Comparison of ENCODE assay signal across 8 cellular contexts in genomic region chr3:10286596-10287295, GRCh38. TPM values are rescaled to one million over a fixed set of nuclear protein-coding genes. Genes with fewer than 3 reads are reported as not detected.
DNase-seq lines count a peak whose midpoint lies in the region; ATAC-seq and TF ChIP-seq lines count a peak whose summit lies in the region.

No MANE protein-coding gene starts in this region.

- POLR2A ChIA-PET in naive thymus-derived CD4-positive, alpha-beta T cell (lab: Charles Lee) = interaction anchor here (0.6 to 1.4 kb wide), 3 partner anchors 56 to 556 kb away, joined by 3 to 9 read pairs (median 3); partner anchors contain the start of gene CRELD1

- CTCF ChIA-PET in naive thymus-derived CD4-positive, alpha-beta T cell (lab: Charles Lee) = interaction anchor here (0.5 to 1.6 kb wide), 6 partner anchors 11 to 307 kb away, joined by 3 to 4 read pairs (median 3); no protein-coding TSS in a partner anchor

- H3K4me3 Mint-ChIP-seq in activated CD4-positive, alpha-beta T cell treated with anti-CD3 and anti-CD28 coated beads, Interleukin-2, amount 10 ng/mL, durations not matched to agents 24 days and 14 days = no peak overlapping the region
- H3K4me3 Mint-ChIP-seq in naive thymus-derived CD4-positive, alpha-beta T cell = no peak overlapping the region

- no peaks in the 10 kb centered on the region for H3K9me3 ChIP-seq in naive thymus-derived CD4-positive, alpha-beta T cell (ENCODE audit: control insufficient read depth in 2 of 3, low read length in 3 of 3)
- no peaks in the 10 kb centered on the region for H3K9me3 ChIP-seq in WERI-Rb-1 (ENCODE audit: severe bottlenecking)

- intact Hi-C loops in activated CD4-positive, alpha-beta T cell treated with anti-CD3 and anti-CD28 coated beads, Interleukin-2, amount 10 ng/mL, durations not matched to agents 24 days and 14 days (cut with micrococcal nuclease) = no loop called here
- intact Hi-C loops in naive thymus-derived CD4-positive, alpha-beta T cell (cut with micrococcal nuclease) = loop anchor here in 1 of 2 donors (1.0 to 10.0 kb wide), 5 partner anchors 38 to 782 kb away; partner anchors contain the start of genes CRELD1 and TATDN2

- no peaks in the 10 kb centered on the region for H3K27me3 Mint-ChIP-seq in activated CD4-positive, alpha-beta T cell treated with anti-CD3 and anti-CD28 coated beads, Interleukin-2, amount 10 ng/mL, durations not matched to agents 24 days and 14 days
- H3K27me3 Mint-ChIP-seq in naive thymus-derived CD4-positive, alpha-beta T cell = no peaks in the 10 kb centered on the region

- peaks cover 0 to 63% (median 4%) of the 10 kb centered on the region in 3 experiments for H3K36me3 ChIP-seq in naive thymus-derived CD4-positive, alpha-beta T cell (ENCODE audit: control insufficient read depth in 2 of 3, insufficient read depth in 3 of 3, low read length in 3 of 3)
- H3K36me3 ChIP-seq in WERI-Rb-1 = peaks cover 20% of the 10 kb centered on the region

- peaks cover 40% of the 10 kb centered on the region for H3K4me1 Mint-ChIP-seq in activated CD4-positive, alpha-beta T cell treated with anti-CD3 and anti-CD28 coated beads, Interleukin-2, amount 10 ng/mL, durations not matched to agents 24 days and 14 days
- peaks cover 7 to 39% (median 28%) of the 10 kb centered on the region in 7 donors for H3K4me1 Mint-ChIP-seq in naive thymus-derived CD4-positive, alpha-beta T cell

- peaks cover 12 to 13% of the 10 kb centered on the region in 2 donors for H3K4me1 ChIP-seq in naive thymus-derived CD4-positive, alpha-beta T cell (ENCODE audit: control insufficient read depth in 2 of 2, insufficient read depth in 2 of 2, low read length in 2 of 2)

- no peaks in the 10 kb centered on the region for H3K27me3 ChIP-seq in naive thymus-derived CD4-positive, alpha-beta T cell (ENCODE audit: control insufficient read depth in 2 of 2, insufficient read depth in 2 of 2, low read length in 2 of 2)
- no peaks in the 10 kb centered on the region for H3K27me3 ChIP-seq in WERI-Rb-1 (ENCODE audit: insufficient read depth, low read depth, severe bottlenecking)

- no peak for TF ChIP-seq CTCF in WERI-Rb-1 (IDR thresholded peaks at IDR 0.05; ENCODE audit: low read depth, low read length)

- DNase-seq in activated CD4-positive, alpha-beta T cell treated with anti-CD3 and anti-CD28 coated beads, Interleukin-2, amount 10 ng/mL, durations not matched to agents 24 days and 14 days = no peak
- DNase-seq in activated CD4-positive, alpha-beta T cell treated with anti-CD3 and anti-CD28 coated beads for 48 hours = no peak
- DNase-seq in NCI-H2081 treated with DMSO at 0.1 percent for 48 hours (lab: John Stamatoyannopoulos, UW) = peak; percentile 42
- DNase-seq in central memory CD4-positive, alpha-beta T cell = peak; percentile 45
- peak in 5 of 9 donors; percentile 37 to 74 (median 50) for DNase-seq in naive thymus-derived CD4-positive, alpha-beta T cell
- DNase-seq in T-helper 9 cell = no peak
- no peak for DNase-seq in WERI-Rb-1

- no peak overlapping the region for H3K4me3 ChIP-seq in naive thymus-derived CD4-positive, alpha-beta T cell (ENCODE audit: low read length)
- no peak overlapping the region for H3K4me3 ChIP-seq in WERI-Rb-1 (ENCODE audit: low read depth, low read length)

- H3K27ac Mint-ChIP-seq in activated CD4-positive, alpha-beta T cell treated with anti-CD3 and anti-CD28 coated beads, Interleukin-2, amount 10 ng/mL, durations not matched to agents 24 days and 14 days = peak overlapping the region; percentile 68
- H3K27ac Mint-ChIP-seq in naive thymus-derived CD4-positive, alpha-beta T cell = peak overlapping the region in 7 of 9 donors; percentile 12 to 75 (median 44)

- peak; percentile 47 for ATAC-seq in naive thymus-derived CD4-positive, alpha-beta T cell
- ATAC-seq in GM18858 (IDR thresholded peaks at IDR 0.05; ENCODE audit: unreplicated experiment) = no peak

- H3K27ac ChIP-seq in naive thymus-derived CD4-positive, alpha-beta T cell (ENCODE audit: low read depth, low read length) = no peak overlapping the region
- no peak overlapping the region for H3K27ac ChIP-seq in WERI-Rb-1

- peaks cover 58% of the 10 kb centered on the region for H3K36me3 Mint-ChIP-seq in activated CD4-positive, alpha-beta T cell treated with anti-CD3 and anti-CD28 coated beads, Interleukin-2, amount 10 ng/mL, durations not matched to agents 24 days and 14 days (ENCODE audit: low read depth)
- H3K36me3 Mint-ChIP-seq in naive thymus-derived CD4-positive, alpha-beta T cell = peaks cover 0 to 27% (median 5%) of the 10 kb centered on the region in 5 donors

- H3K9me3 Mint-ChIP-seq in activated CD4-positive, alpha-beta T cell treated with anti-CD3 and anti-CD28 coated beads, Interleukin-2, amount 10 ng/mL, durations not matched to agents 24 days and 14 days = no peaks in the 10 kb centered on the region
- H3K9me3 Mint-ChIP-seq in naive thymus-derived CD4-positive, alpha-beta T cell = no peaks in the 10 kb centered on the region

RNA-seq across cellular contexts. Expression of gene GHRL, which starts 6.0 kb away (rescaled TPM):
- total RNA-seq in activated CD4-positive, alpha-beta T cell treated with anti-CD3 and anti-CD28 coated beads, Interleukin-2, amount 10 ng/mL, durations not matched to agents 24 days and 14 days = 0.43 and 1.3 TPM in 2 replicates
- total RNA-seq in naive thymus-derived CD4-positive, alpha-beta T cell = 1 to 10 TPM in 4 of 5 experiments, under 1 TPM in 1; 0.35 to 3.8 (median 1.3) TPM
- under 1 TPM; 0.67 to 0.69 TPM for polyA plus RNA-seq in naive thymus-derived CD4-positive, alpha-beta T cell

RNA-seq across cellular contexts. Expression of gene SEC13, which starts 34.2 kb away (rescaled TPM):
- 128 and 131 TPM in 2 replicates for total RNA-seq in activated CD4-positive, alpha-beta T cell treated with anti-CD3 and anti-CD28 coated beads, Interleukin-2, amount 10 ng/mL, durations not matched to agents 24 days and 14 days
- 10 to 100 TPM; 63.9 to 98.9 (median 71.0) TPM for total RNA-seq in naive thymus-derived CD4-positive, alpha-beta T cell
- 100 to 1,000 TPM; 129 to 131 TPM for polyA plus RNA-seq in naive thymus-derived CD4-positive, alpha-beta T cell

RNA-seq across cellular contexts. Expression of gene TATDN2, which starts 38.5 kb away (rescaled TPM):
- total RNA-seq in activated CD4-positive, alpha-beta T cell treated with anti-CD3 and anti-CD28 coated beads, Interleukin-2, amount 10 ng/mL, durations not matched to agents 24 days and 14 days = 70.9 and 74.4 TPM in 2 replicates
- 10 to 100 TPM; 52.9 to 88.8 (median 71.6) TPM for total RNA-seq in naive thymus-derived CD4-positive, alpha-beta T cell
- polyA plus RNA-seq in naive thymus-derived CD4-positive, alpha-beta T cell = 10 to 100 TPM; 12.9 to 26.8 TPM

Comparison
In these comparisons a context has a peak if more than half of its experiments do, and no peak if none do; other contexts are left out.
1. DNase-seq: peak in NCI-H2081 treated with DMSO at 0.1 percent for 48 hours (single experiment), central memory CD4-positive, alpha-beta T cell (single experiment) and naive thymus-derived CD4-positive, alpha-beta T cell (5 of 9); none in activated CD4-positive, alpha-beta T cell treated with anti-CD3 and anti-CD28 coated beads, Interleukin-2, amount 10 ng/mL, durations not matched to agents 24 days and 14 days (single experiment), activated CD4-positive, alpha-beta T cell treated with anti-CD3 and anti-CD28 coated beads for 48 hours (single experiment), T-helper 9 cell (single experiment) and WERI-Rb-1 (single experiment).